Comparison of ENCODE assay signal across 8 cellular contexts in genomic region chr3:136250862-136251460, GRCh38. TPM values are rescaled to one million over a fixed set of nuclear protein-coding genes. Genes with fewer than 3 reads are reported as not detected.
A peak's percentile ranks its signal among the peaks of the same experiment; 100 is the strongest.
DNase-seq lines count a peak whose midpoint lies in the region; ATAC-seq and TF ChIP-seq lines count a peak whose summit lies in the region.

No MANE protein-coding gene starts in this region.

- TF ChIP-seq CTCF in fibroblast of mammary gland (conservative IDR thresholded peaks at IDR 0.05; ENCODE audit: control insufficient read depth, insufficient read depth, low read depth, low read length) = peak; percentile 18
- peak in 1 of 2 experiments; percentile 20 for TF ChIP-seq CTCF in tibial artery (IDR thresholded peaks at IDR 0.05)

- intact Hi-C loops in tibial artery (cut with DNase I; ENCODE audit: low total_unique reads) = loop anchor here (2.0 to 10.0 kb wide), 3 partner anchors 170 to 502 kb away; partner anchors contain the start of genes PPP2R3A and STAG1

- peaks cover 0 to 5% (median 2%) of the 10 kb centered on the region in 3 donors for H3K36me3 ChIP-seq in tibial artery

- peak; percentile 21 for ATAC-seq in HG03097 (IDR thresholded peaks at IDR 0.05; ENCODE audit: low FRiP score, unreplicated experiment)
- no peak for ATAC-seq in HG02938 (IDR thresholded peaks at IDR 0.05; ENCODE audit: unreplicated experiment)

- peak overlapping the region; percentile 77 for H3K4me3 ChIP-seq in fibroblast of mammary gland (ENCODE audit: control insufficient read depth, low read depth, low read length)
- H3K4me3 ChIP-seq in tibial artery = peak overlapping the region; percentile 73 to 81

- peaks cover 0 to 15% (median 6%) of the 10 kb centered on the region in 4 donors for H3K4me1 ChIP-seq in tibial artery

- DNase-seq in GM04504 (ENCODE audit: low read depth) = peak; percentile 28
- DNase-seq in NCI-H526 (lab: John Stamatoyannopoulos, UW) = peak; percentile 91 to 92
- DNase-seq in activated T-cell treated with anti-CD3 and anti-CD28 coated beads, Interleukin-2, amount 50 U/mL, for 1 hour = peak; percentile 21
- peak; percentile 63 for DNase-seq in fibroblast of mammary gland (ENCODE audit: low read depth)
- DNase-seq in myocyte (ENCODE audit: low read depth) = peak; percentile 96
- DNase-seq in tibial artery = peak; percentile 61 to 86

- no peaks in the 10 kb centered on the region for H3K27me3 ChIP-seq in tibial artery

- H3K27ac ChIP-seq in tibial artery = peak overlapping the region; percentile 83 to 86

- no peaks in the 10 kb centered on the region for H3K9me3 ChIP-seq in tibial artery

RNA-seq across cellular contexts. Expression of gene PCCB, which starts 0.8 kb away (rescaled TPM):
- 104 and 110 TPM in 2 replicates for total RNA-seq in myocyte
- polyA plus RNA-seq in myocyte (2012) = 42.6 TPM

RNA-seq across cellular contexts. Expression of gene MSL2, which starts 54.8 kb away (rescaled TPM):
- total RNA-seq in myocyte = 14.4 and 19.9 TPM in 2 replicates
- 6.6 TPM for polyA plus RNA-seq in myocyte (2012)

Comparison
In these comparisons a context has a peak if more than half of its experiments do, and no peak if none do; other contexts are left out.
1. DNase-seq: peak in every context shown above with its lines; median percentile 96 in myocyte; 92 in NCI-H526; 74 in tibial artery; 63 in fibroblast of mammary gland; 28 in GM04504; 21 in activated T-cell treated with anti-CD3 and anti-CD28 coated beads, Interleukin-2, amount 50 U/mL, for 1 hour.